25 cellular contexts compared by ENCODE assay signal in genomic region chr6:64357430-64357829, GRCh38.
"Had no signal": no experiment of that assay in that cellular context is flagged by ENCODE, and none has a peak within 500 bp of the region (broad histone marks: within the 10 kb centered on the region; RNA-seq: fewer than 3 reads in every experiment).

No MANE protein-coding gene starts in this region.

- H3K36me3 ChIP-seq: adrenal gland, colonic mucosa had no signal

- H3K27ac ChIP-seq: adrenal gland, body of pancreas, colonic mucosa had no signal

- H3K4me1 ChIP-seq: adrenal gland, body of pancreas, colonic mucosa had no signal

- DNase-seq: activated CD4-positive, alpha-beta memory T cell treated with anti-CD3 and anti-CD28 coated beads for 36 hours; activated CD4-positive, alpha-beta T cell treated with anti-CD3 and anti-CD28 coated beads for 36 hours; activated CD4-positive, alpha-beta T cell treated with anti-CD3 and anti-CD28 coated beads, Interleukin-2, amount 10 ng/mL, durations not matched to agents 24 days and 14 days; activated CD4-positive, CD25-positive, alpha-beta regulatory T cell; activated CD4-positive, CD25-positive, alpha-beta regulatory T cell treated with anti-CD3 and anti-CD28 coated beads, Interleukin-2, amount 50 U/mL, for 72 hours; activated CD8-positive, alpha-beta memory T cell treated with anti-CD3 and anti-CD28 coated beads, Interleukin-2, amount 10 ng/mL, durations not matched to agents 7 days and 5 days; activated CD8-positive, alpha-beta memory T cell treated with anti-CD3 and anti-CD28 coated beads, Interleukin-2, amount 50 U/mL, for 4 hours; activated CD8-positive, alpha-beta T cell treated with anti-CD3 and anti-CD28 coated beads, Interleukin-2, amount 10 ng/mL, durations not matched to agents 7 days and 5 days; activated effector memory CD4-positive, alpha-beta T cell treated with anti-CD3 and anti-CD28 coated beads, Interleukin-2, amount 50 U/mL, for 16 hours; activated naive CD4-positive, alpha-beta T cell treated with anti-CD3 and anti-CD28 coated beads for 36 hours; activated naive CD8-positive, alpha-beta T cell treated with anti-CD3 and anti-CD28 coated beads for 36 hours; activated naive CD8-positive, alpha-beta T cell treated with anti-CD3 and anti-CD28 coated beads, Interleukin-2, amount 50 U/mL, for 24 hours; activated T-cell treated with anti-CD3 and anti-CD28 coated beads, Interleukin-2, amount 50 U/mL, for 1 hour; activated T-cell treated with anti-CD3 and anti-CD28 coated beads, Interleukin-2, amount 50 U/mL, for 48 hours; adrenal gland; amygdala; aorta; body of pancreas; central memory CD4-positive, alpha-beta T cell; cerebellar nuclear complex; colonic mucosa; effector CD8-positive, alpha-beta T cell; foreskin fibroblast; T-helper 2 cell had no signal

- H3K9me3 ChIP-seq: adrenal gland, body of pancreas, colonic mucosa had no signal

- ATAC-seq: activated CD4-positive, alpha-beta T cell treated with anti-CD3 and anti-CD28 coated beads for 36 hours; activated CD8-positive, alpha-beta memory T cell treated with anti-CD3 and anti-CD28 coated beads, Interleukin-2, amount 10 ng/mL, durations not matched to agents 7 days and 5 days; activated CD8-positive, alpha-beta T cell treated with anti-CD3 and anti-CD28 coated beads, Interleukin-2, amount 10 ng/mL, durations not matched to agents 7 days and 5 days; activated naive CD8-positive, alpha-beta T cell treated with anti-CD3 and anti-CD28 coated beads, Interleukin-2, amount 50 U/mL, for 24 hours; body of pancreas; esophagus mucosa had no signal

- H3K27me3 ChIP-seq: adrenal gland, body of pancreas, colonic mucosa had no signal

- H3K4me3 ChIP-seq: adrenal gland, body of pancreas, colonic mucosa had no signal
